1 cellular context compared by ENCODE assay signal in the genomic region with DNA sequence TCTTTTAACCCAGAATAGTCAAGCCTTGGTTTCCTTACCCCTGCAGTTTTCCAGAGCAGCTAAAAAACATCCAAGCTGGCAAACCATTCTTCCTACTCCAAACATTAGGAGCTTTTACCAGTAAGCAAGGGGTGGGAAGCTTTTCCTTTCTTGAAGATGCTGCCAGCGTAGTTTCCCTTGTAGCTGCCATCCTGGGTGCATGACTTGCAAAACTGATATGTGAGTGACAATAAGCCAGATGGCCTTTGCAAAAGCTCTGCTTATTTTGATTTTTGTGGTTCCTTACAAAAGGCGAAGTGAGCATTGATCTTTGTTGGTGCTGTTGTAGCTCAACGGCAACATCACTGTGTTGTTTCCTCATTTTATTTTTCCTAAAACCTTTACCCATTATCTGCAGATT.
TF ChIP-seq lines count a peak whose summit lies in the region.

No MANE protein-coding gene starts in this region.

TF ChIP-seq in GM23338, 12 proteins besides CTCF, POLR2A, EP300 and RAD21 (continued from another document):
- TF ChIP-seq, protein P1, sequence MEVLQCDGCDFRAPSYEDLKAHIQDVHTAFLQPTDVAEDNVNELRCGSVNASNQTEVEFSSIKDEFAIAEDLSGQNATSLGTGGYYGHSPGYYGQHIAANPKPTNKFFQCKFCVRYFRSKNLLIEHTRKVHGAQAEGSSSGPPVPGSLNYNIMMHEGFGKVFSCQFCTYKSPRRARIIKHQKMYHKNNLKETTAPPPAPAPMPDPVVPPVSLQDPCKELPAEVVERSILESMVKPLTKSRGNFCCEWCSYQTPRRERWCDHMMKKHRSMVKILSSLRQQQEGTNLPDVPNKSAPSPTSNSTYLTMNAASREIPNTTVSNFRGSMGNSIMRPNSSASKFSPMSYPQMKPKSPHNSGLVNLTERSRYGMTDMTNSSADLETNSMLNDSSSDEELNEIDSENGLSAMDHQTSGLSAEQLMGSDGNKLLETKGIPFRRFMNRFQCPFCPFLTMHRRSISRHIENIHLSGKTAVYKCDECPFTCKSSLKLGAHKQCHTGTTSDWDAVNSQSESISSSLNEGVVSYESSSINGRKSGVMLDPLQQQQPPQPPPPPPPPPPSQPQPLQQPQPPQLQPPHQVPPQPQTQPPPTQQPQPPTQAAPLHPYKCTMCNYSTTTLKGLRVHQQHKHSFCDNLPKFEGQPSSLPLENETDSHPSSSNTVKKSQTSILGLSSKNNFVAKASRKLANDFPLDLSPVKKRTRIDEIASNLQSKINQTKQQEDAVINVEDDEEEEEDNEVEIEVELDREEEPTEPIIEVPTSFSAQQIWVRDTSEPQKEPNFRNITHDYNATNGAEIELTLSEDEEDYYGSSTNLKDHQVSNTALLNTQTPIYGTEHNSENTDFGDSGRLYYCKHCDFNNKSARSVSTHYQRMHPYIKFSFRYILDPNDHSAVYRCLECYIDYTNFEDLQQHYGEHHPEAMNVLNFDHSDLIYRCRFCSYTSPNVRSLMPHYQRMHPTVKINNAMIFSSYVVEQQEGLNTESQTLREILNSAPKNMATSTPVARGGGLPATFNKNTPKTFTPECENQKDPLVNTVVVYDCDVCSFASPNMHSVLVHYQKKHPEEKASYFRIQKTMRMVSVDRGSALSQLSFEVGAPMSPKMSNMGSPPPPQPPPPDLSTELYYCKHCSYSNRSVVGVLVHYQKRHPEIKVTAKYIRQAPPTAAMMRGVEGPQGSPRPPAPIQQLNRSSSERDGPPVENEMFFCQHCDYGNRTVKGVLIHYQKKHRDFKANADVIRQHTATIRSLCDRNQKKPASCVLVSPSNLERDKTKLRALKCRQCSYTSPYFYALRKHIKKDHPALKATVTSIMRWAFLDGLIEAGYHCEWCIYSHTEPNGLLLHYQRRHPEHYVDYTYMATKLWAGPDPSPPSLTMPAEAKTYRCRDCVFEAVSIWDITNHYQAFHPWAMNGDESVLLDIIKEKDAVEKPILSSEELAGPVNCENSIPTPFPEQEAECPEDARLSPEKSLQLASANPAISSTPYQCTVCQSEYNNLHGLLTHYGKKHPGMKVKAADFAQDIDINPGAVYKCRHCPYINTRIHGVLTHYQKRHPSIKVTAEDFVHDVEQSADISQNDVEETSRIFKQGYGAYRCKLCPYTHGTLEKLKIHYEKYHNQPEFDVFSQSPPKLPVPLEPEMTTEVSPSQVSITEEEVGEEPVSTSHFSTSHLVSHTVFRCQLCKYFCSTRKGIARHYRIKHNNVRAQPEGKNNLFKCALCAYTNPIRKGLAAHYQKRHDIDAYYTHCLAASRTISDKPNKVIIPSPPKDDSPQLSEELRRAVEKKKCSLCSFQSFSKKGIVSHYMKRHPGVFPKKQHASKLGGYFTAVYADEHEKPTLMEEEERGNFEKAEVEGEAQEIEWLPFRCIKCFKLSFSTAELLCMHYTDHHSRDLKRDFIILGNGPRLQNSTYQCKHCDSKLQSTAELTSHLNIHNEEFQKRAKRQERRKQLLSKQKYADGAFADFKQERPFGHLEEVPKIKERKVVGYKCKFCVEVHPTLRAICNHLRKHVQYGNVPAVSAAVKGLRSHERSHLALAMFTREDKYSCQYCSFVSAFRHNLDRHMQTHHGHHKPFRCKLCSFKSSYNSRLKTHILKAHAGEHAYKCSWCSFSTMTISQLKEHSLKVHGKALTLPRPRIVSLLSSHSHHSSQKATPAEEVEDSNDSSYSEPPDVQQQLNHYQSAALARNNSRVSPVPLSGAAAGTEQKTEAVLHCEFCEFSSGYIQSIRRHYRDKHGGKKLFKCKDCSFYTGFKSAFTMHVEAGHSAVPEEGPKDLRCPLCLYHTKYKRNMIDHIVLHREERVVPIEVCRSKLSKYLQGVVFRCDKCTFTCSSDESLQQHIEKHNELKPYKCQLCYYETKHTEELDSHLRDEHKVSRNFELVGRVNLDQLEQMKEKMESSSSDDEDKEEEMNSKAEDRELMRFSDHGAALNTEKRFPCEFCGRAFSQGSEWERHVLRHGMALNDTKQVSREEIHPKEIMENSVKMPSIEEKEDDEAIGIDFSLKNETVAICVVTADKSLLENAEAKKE (CRISPR knock-in tag; IDR thresholded peaks at IDR 0.05) = no peak
- TF ChIP-seq ZNF331 (CRISPR knock-in tag; IDR thresholded peaks at IDR 0.05; ENCODE audit: low read depth) (no peak), EZH2phosphoT487 (IDR thresholded peaks at IDR 0.05; ENCODE audit: unreplicated experiment) (no peak), POLR2AphosphoS5 (IDR thresholded peaks at IDR 0.05; ENCODE audit: low read depth) (no peak), STAT1 (IDR thresholded peaks at IDR 0.05; ENCODE audit: unreplicated experiment) (no peak), CREB1 (CRISPR knock-in tag; IDR thresholded peaks at IDR 0.05; ENCODE audit: low read depth) (no peak), EZH2 (IDR thresholded peaks at IDR 0.05; ENCODE audit: low read depth, unreplicated experiment) (no peak), ZNF114 (CRISPR knock-in tag; IDR thresholded peaks at IDR 0.05) (no peak), JUNB (IDR thresholded peaks at IDR 0.05; ENCODE audit: unreplicated experiment) (no peak)
- TF ChIP-seq, protein P2, sequence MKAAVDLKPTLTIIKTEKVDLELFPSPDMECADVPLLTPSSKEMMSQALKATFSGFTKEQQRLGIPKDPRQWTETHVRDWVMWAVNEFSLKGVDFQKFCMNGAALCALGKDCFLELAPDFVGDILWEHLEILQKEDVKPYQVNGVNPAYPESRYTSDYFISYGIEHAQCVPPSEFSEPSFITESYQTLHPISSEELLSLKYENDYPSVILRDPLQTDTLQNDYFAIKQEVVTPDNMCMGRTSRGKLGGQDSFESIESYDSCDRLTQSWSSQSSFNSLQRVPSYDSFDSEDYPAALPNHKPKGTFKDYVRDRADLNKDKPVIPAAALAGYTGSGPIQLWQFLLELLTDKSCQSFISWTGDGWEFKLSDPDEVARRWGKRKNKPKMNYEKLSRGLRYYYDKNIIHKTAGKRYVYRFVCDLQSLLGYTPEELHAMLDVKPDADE (IDR thresholded peaks at IDR 0.05) = no peak
- TF ChIP-seq, protein P3, sequence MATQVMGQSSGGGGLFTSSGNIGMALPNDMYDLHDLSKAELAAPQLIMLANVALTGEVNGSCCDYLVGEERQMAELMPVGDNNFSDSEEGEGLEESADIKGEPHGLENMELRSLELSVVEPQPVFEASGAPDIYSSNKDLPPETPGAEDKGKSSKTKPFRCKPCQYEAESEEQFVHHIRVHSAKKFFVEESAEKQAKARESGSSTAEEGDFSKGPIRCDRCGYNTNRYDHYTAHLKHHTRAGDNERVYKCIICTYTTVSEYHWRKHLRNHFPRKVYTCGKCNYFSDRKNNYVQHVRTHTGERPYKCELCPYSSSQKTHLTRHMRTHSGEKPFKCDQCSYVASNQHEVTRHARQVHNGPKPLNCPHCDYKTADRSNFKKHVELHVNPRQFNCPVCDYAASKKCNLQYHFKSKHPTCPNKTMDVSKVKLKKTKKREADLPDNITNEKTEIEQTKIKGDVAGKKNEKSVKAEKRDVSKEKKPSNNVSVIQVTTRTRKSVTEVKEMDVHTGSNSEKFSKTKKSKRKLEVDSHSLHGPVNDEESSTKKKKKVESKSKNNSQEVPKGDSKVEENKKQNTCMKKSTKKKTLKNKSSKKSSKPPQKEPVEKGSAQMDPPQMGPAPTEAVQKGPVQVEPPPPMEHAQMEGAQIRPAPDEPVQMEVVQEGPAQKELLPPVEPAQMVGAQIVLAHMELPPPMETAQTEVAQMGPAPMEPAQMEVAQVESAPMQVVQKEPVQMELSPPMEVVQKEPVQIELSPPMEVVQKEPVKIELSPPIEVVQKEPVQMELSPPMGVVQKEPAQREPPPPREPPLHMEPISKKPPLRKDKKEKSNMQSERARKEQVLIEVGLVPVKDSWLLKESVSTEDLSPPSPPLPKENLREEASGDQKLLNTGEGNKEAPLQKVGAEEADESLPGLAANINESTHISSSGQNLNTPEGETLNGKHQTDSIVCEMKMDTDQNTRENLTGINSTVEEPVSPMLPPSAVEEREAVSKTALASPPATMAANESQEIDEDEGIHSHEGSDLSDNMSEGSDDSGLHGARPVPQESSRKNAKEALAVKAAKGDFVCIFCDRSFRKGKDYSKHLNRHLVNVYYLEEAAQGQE (IDR thresholded peaks at IDR 0.05; ENCODE audit: unreplicated experiment) = no peak
